Comparison of ENCODE assay signal across 1 cellular context in the genomic region with DNA sequence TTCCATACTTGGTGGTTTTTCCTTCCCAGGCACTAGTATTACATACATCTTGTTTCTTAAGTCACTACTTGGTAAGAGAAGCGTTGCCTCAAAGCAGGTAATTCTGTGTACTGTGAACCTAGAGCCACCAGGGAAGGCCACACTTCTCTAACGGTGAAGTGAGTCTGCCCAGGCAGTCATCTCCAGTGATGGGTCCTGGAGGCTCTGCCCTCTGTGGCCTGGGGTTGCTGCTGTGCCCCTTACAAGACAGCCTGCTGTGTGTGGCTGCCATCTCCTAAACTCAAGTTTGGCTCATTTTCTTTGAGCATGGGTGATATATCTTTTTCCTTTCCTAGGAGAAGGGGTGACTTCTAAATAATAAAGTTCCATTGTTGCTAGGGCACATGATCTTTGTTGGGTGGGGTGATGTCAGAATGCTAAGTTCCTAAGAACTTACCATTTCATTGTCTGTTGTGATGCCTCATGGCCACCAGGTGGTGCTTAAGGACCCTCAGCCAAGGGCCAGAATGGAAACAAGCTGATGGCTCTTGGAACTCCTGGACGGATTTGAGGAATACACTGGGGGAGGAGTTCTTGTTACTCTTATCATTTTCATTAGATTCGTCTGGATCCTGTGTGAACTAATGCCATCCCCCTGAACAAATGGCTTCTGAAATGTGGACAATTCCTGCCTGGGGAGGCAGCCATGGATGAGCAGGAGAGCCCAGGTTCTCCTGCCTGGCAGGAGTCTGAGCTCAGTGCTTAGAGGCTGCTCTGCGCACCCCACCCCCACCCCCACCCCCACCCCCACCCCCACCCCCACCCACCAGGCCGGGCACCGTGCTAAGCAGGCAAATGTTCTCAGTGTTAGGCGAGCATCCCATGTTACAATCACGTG.
TF ChIP-seq lines count a peak whose summit lies in the region.

No MANE protein-coding gene starts in this region.

TF ChIP-seq in HepG2, 621 proteins besides CTCF, POLR2A, EP300 and RAD21 (continued from another document):
- TF ChIP-seq, protein P1, sequence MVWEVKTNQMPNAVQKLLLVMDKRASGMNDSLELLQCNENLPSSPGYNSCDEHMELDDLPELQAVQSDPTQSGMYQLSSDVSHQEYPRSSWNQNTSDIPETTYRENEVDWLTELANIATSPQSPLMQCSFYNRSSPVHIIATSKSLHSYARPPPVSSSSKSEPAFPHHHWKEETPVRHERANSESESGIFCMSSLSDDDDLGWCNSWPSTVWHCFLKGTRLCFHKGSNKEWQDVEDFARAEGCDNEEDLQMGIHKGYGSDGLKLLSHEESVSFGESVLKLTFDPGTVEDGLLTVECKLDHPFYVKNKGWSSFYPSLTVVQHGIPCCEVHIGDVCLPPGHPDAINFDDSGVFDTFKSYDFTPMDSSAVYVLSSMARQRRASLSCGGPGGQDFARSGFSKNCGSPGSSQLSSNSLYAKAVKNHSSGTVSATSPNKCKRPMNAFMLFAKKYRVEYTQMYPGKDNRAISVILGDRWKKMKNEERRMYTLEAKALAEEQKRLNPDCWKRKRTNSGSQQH (CRISPR knock-in tag; IDR thresholded peaks at IDR 0.05; ENCODE audit: low read depth): 0 out of 2 replicates have a peak, but pooled peaks have one; percentile 38
- TF ChIP-seq, protein P2, sequence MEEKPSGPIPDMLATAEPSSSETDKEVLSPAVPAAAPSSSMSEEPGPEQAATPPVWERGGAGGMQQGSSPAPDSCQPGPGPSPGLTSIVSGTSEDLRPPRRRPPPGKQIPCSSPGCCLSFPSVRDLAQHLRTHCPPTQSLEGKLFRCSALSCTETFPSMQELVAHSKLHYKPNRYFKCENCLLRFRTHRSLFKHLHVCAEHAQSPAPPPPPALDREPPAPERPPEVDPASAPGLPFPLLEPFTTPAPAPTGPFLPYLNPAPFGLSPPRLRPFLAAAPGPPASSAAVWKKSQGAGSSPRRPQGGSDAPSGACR (CRISPR knock-in tag; IDR thresholded peaks at IDR 0.05): no peak
- TF ChIP-seq, protein P3, sequence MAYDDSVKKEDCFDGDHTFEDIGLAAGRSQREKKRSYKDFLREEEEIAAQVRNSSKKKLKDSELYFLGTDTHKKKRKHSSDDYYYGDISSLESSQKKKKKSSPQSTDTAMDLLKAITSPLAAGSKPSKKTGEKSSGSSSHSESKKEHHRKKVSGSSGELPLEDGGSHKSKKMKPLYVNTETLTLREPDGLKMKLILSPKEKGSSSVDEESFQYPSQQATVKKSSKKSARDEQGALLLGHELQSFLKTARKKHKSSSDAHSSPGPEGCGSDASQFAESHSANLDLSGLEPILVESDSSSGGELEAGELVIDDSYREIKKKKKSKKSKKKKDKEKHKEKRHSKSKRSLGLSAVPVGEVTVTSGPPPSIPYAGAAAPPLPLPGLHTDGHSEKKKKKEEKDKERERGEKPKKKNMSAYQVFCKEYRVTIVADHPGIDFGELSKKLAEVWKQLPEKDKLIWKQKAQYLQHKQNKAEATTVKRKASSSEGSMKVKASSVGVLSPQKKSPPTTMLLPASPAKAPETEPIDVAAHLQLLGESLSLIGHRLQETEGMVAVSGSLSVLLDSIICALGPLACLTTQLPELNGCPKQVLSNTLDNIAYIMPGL (CRISPR knock-in tag; IDR thresholded peaks at IDR 0.05; ENCODE audit: borderline replicate concordance in 1 of 2, low read depth in 1 of 2): no peak
- TF ChIP-seq, protein P4, sequence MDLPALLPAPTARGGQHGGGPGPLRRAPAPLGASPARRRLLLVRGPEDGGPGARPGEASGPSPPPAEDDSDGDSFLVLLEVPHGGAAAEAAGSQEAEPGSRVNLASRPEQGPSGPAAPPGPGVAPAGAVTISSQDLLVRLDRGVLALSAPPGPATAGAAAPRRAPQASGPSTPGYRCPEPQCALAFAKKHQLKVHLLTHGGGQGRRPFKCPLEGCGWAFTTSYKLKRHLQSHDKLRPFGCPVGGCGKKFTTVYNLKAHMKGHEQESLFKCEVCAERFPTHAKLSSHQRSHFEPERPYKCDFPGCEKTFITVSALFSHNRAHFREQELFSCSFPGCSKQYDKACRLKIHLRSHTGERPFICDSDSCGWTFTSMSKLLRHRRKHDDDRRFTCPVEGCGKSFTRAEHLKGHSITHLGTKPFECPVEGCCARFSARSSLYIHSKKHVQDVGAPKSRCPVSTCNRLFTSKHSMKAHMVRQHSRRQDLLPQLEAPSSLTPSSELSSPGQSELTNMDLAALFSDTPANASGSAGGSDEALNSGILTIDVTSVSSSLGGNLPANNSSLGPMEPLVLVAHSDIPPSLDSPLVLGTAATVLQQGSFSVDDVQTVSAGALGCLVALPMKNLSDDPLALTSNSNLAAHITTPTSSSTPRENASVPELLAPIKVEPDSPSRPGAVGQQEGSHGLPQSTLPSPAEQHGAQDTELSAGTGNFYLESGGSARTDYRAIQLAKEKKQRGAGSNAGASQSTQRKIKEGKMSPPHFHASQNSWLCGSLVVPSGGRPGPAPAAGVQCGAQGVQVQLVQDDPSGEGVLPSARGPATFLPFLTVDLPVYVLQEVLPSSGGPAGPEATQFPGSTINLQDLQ (CRISPR knock-in tag; IDR thresholded peaks at IDR 0.05): no peak
- TF ChIP-seq SMC3 (IDR thresholded peaks at IDR 0.05; ENCODE audit: low read length): peak; percentile 90
- TF ChIP-seq ZNF143 (CRISPR knock-in tag; IDR thresholded peaks at IDR 0.05): no peak
- TF ChIP-seq XRCC5 (optimal IDR thresholded peaks at IDR 0.05; ENCODE audit: low read length): peak; percentile 68
- TF ChIP-seq, protein P5, sequence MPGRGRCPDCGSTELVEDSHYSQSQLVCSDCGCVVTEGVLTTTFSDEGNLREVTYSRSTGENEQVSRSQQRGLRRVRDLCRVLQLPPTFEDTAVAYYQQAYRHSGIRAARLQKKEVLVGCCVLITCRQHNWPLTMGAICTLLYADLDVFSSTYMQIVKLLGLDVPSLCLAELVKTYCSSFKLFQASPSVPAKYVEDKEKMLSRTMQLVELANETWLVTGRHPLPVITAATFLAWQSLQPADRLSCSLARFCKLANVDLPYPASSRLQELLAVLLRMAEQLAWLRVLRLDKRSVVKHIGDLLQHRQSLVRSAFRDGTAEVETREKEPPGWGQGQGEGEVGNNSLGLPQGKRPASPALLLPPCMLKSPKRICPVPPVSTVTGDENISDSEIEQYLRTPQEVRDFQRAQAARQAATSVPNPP (CRISPR knock-in tag; IDR thresholded peaks at IDR 0.05): no peak
- 0 out of 2 replicates have a peak, but pooled peaks have one; percentile 33 for TF ChIP-seq TGIF2 (CRISPR knock-in tag; IDR thresholded peaks at IDR 0.05)
- TF ChIP-seq, protein P6, sequence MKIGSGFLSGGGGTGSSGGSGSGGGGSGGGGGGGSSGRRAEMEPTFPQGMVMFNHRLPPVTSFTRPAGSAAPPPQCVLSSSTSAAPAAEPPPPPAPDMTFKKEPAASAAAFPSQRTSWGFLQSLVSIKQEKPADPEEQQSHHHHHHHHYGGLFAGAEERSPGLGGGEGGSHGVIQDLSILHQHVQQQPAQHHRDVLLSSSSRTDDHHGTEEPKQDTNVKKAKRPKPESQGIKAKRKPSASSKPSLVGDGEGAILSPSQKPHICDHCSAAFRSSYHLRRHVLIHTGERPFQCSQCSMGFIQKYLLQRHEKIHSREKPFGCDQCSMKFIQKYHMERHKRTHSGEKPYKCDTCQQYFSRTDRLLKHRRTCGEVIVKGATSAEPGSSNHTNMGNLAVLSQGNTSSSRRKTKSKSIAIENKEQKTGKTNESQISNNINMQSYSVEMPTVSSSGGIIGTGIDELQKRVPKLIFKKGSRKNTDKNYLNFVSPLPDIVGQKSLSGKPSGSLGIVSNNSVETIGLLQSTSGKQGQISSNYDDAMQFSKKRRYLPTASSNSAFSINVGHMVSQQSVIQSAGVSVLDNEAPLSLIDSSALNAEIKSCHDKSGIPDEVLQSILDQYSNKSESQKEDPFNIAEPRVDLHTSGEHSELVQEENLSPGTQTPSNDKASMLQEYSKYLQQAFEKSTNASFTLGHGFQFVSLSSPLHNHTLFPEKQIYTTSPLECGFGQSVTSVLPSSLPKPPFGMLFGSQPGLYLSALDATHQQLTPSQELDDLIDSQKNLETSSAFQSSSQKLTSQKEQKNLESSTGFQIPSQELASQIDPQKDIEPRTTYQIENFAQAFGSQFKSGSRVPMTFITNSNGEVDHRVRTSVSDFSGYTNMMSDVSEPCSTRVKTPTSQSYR (CRISPR knock-in tag; IDR thresholded peaks at IDR 0.05; ENCODE audit: borderline replicate concordance): peak; percentile 24; the same call in 1 of the 2 replicates
- no peak for TF ChIP-seq ZNF251 (CRISPR knock-in tag; IDR thresholded peaks at IDR 0.05)
- TF ChIP-seq, protein P7, sequence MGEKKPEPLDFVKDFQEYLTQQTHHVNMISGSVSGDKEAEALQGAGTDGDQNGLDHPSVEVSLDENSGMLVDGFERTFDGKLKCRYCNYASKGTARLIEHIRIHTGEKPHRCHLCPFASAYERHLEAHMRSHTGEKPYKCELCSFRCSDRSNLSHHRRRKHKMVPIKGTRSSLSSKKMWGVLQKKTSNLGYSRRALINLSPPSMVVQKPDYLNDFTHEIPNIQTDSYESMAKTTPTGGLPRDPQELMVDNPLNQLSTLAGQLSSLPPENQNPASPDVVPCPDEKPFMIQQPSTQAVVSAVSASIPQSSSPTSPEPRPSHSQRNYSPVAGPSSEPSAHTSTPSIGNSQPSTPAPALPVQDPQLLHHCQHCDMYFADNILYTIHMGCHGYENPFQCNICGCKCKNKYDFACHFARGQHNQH (CRISPR knock-in tag; IDR thresholded peaks at IDR 0.05): no peak
- peak; percentile 80 for TF ChIP-seq STAG1 (CRISPR knock-in tag; IDR thresholded peaks at IDR 0.05)
- no peak for TF ChIP-seq NKX3-1 (CRISPR knock-in tag; IDR thresholded peaks at IDR 0.05)
